ENCODE assay signal across 1 cellular context in the genomic region with DNA sequence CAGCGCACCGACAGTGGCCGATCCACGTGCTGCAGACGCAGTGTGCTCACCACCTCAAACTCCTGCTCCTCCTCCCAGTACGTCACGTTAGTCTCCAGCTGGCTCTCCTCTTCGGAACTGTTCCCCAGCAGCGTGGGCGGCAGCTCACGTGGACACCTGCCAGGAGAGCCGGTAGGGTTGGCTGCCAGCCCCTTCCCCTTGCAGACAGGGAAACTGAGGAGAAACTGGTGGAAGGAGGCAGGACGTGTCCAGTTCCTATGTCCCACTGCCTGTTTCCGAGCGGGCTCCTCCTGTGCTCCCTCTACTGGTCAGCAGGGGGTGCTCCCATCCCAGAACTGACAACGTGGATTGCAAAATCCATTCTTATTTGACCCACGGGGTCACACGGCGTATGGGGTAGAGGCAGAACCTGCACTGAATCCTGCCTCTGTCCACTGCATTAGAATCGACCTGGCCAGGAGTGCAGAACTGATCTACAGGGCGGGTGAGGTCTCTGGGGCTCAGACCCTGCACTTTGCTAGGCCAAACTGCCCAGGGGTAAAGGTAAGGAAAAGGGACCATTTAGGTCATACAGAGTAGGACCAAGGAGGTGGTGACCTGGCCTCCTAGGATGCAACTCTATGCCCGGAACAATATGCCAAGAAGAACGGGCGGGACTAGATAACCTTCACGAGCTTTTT.
TF ChIP-seq lines count a peak whose summit lies in the region.

No MANE protein-coding gene starts in this region.

TF ChIP-seq in IMR-90, 13 proteins besides CTCF, POLR2A, EP300 and RAD21:
- TF ChIP-seq FOS (IDR thresholded peaks at IDR 0.05; ENCODE audit: low read depth, low read length): no peak
- peak; percentile 98 for TF ChIP-seq CEBPB (IDR thresholded peaks at IDR 0.05; ENCODE audit: low read depth, low read length)
- TF ChIP-seq MAZ (IDR thresholded peaks at IDR 0.05; ENCODE audit: borderline replicate concordance, low read depth, low read length): peak; percentile 45; the same call in 1 of the 2 replicates
- peak; percentile 97 for TF ChIP-seq SMC3 (IDR thresholded peaks at IDR 0.05; ENCODE audit: low read depth, low read length)
